In the genomic region with DNA sequence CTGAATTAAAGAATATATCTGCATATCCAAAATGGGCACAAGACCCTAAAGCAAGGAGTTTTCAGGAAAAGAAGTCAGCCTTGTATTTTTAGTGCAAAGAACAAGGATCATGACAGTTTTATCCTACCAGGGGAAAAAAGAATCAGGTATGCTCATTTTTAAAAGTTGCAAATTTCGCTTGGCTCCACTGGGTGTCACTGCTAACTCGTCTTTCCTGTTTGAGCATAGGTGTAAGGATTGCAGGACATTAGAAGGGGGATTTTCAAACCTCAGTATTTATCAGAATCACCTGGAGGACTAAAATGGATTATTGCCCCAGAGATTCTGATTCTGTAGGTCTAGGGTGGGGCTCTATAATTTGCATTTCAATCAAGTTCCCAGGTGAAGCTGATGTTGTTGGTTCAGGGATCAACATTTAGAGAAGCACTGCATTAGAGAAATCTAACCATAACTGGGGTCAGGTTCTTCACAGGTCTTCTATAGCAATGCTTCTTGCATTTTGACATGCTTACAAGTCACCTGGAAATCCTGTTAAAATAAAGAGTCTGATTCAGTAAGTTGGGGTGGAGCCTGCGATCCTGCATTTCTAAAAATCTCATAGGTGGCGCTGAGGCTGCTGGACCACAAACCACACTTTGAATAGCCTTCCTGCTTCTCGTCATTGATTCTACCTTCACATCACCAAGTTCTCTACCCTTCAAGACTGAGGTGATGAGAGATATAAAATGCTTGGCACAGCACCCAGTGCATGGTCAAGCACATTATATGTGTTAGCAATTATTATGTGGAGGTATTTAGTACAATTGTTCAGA, we compare ENCODE assay signal across 9 cellular contexts. TPM values are rescaled to one million over a fixed set of nuclear protein-coding genes. Genes with fewer than 3 reads are reported as not detected.
DNase-seq lines count a peak whose midpoint lies in the region; ATAC-seq and TF ChIP-seq lines count a peak whose summit lies in the region.
"Had no signal": no experiment of that assay in that cellular context is flagged by ENCODE, and none has a peak within 500 bp of the region (broad histone marks: within the 10 kb centered on the region; RNA-seq: fewer than 3 reads in every experiment).

No MANE protein-coding gene starts in this region.

- no peak overlapping the region for H3K4me3 Mint-ChIP-seq in chondrocyte (ENCODE audit: unreplicated experiment)
- H3K4me3 Mint-ChIP-seq: B cell had no signal

- peaks cover 8% of the 10 kb centered on the region for H3K4me1 Mint-ChIP-seq in chondrocyte (ENCODE audit: low read depth)

- no peaks in the 10 kb centered on the region for H3K36me3 Mint-ChIP-seq in chondrocyte (ENCODE audit: low read depth)

- DNase-seq in NCI-H2029 (lab: John Stamatoyannopoulos, UW) (peak; percentile 1), NCI-H2029 treated with DMSO at 0.1 percent for 48 hours (lab: John Stamatoyannopoulos, UW) (no peak), NCI-H446 treated with DMSO at 0.1 percent for 48 hours (lab: John Stamatoyannopoulos, UW) (peak; percentile 38), chondrocyte (ENCODE audit: low spot score) (no peak), pons (ENCODE audit: low spot score) (peak; percentile 48), omental fat pad (ENCODE audit: low spot score) (no peak), activated T-cell treated with anti-CD3 and anti-CD28 coated beads for 4 hours (no peak)

- TF ChIP-seq CTCF in chondrocyte (IDR thresholded peaks at IDR 0.05) (peak; percentile 78), omental fat pad (IDR thresholded peaks at IDR 0.05) (no peak)

- H3K27ac Mint-ChIP-seq in chondrocyte (ENCODE audit: unreplicated experiment): no peak overlapping the region
- H3K27ac Mint-ChIP-seq: B cell had no signal

- H3K9me3 Mint-ChIP-seq in chondrocyte (ENCODE audit: low read depth): no peaks in the 10 kb centered on the region

- H3K27me3 Mint-ChIP-seq in chondrocyte (ENCODE audit: low read depth): peaks cover 36% of the 10 kb centered on the region

- ATAC-seq in HG02852 (IDR thresholded peaks at IDR 0.05; ENCODE audit: unreplicated experiment) (peak; percentile 66), omental fat pad (ENCODE audit: low FRiP score) (no peak)

RNA-seq across cellular contexts. Expression of a gene that starts 39.6 kb away (rescaled TPM):
- total RNA-seq in chondrocyte (3.3 to 4.3 TPM (median 3.6 TPM) in 3 replicates), omental fat pad (1 to 10 TPM in 1 of 4 donors, under 1 TPM in 1, not detected in 2; 0.95 to 2.3 TPM)

Comparison
In these comparisons a context has a peak if more than half of its experiments do, and no peak if none do; other contexts are left out.
1. DNase-seq: peak in NCI-H2029 (single experiment), NCI-H446 treated with DMSO at 0.1 percent for 48 hours (single experiment) and pons (single experiment); none in NCI-H2029 treated with DMSO at 0.1 percent for 48 hours (single experiment), chondrocyte (single experiment), omental fat pad (single experiment) and activated T-cell treated with anti-CD3 and anti-CD28 coated beads for 4 hours (single experiment).